8 cellular contexts compared by ENCODE assay signal in genomic region chr2:20642026-20642971, GRCh38. TPM values are rescaled to one million over a fixed set of nuclear protein-coding genes. Genes with fewer than 3 reads are reported as not detected.
DNase-seq lines count a peak whose midpoint lies in the region; ATAC-seq and TF ChIP-seq lines count a peak whose summit lies in the region.

No MANE protein-coding gene starts in this region.

- no peaks in the 10 kb centered on the region for H3K27me3 Mint-ChIP-seq in CD4-positive, alpha-beta memory T cell
- no peaks in the 10 kb centered on the region for H3K27me3 Mint-ChIP-seq in naive B cell
- no peaks in the 10 kb centered on the region for H3K27me3 Mint-ChIP-seq in stimulated activated memory B cell treated with anti-CD40 and anti-IgM and Interleukin-4, amounts not matched to agents 10 μg/mL and 1 μg/mL and 100 μg/mL, for 72 hours

- H3K4me3 Mint-ChIP-seq in CD4-positive, alpha-beta memory T cell, result no peak overlapping the region
- no peak overlapping the region for H3K4me3 Mint-ChIP-seq in naive B cell
- H3K4me3 Mint-ChIP-seq in stimulated activated memory B cell treated with anti-CD40 and anti-IgM and Interleukin-4, amounts not matched to agents 10 μg/mL and 1 μg/mL and 100 μg/mL, for 72 hours, result no peak overlapping the region

- no peak overlapping the region for H3K27ac ChIP-seq in CD4-positive, alpha-beta memory T cell (ENCODE audit: low read depth, low read length)

- no peaks in the 10 kb centered on the region for H3K27me3 ChIP-seq in CD4-positive, alpha-beta memory T cell (ENCODE audit: insufficient read depth, low read length)

- H3K27ac Mint-ChIP-seq in CD4-positive, alpha-beta memory T cell, result no peak overlapping the region
- H3K27ac Mint-ChIP-seq in naive B cell, result peak overlapping the region in 3 of 6 donors; percentile 72 to 79 (median 74)
- no peak overlapping the region for H3K27ac Mint-ChIP-seq in stimulated activated memory B cell treated with anti-CD40 and anti-IgM and Interleukin-4, amounts not matched to agents 10 μg/mL and 1 μg/mL and 100 μg/mL, for 72 hours

- ATAC-seq in HG03342 (IDR thresholded peaks at IDR 0.05; ENCODE audit: unreplicated experiment) (peak; percentile 97), naive B cell (ENCODE audit: low read depth in 2 of 2) (peak; percentile 99)
- peak; percentile 91 for ATAC-seq in stimulated activated memory B cell treated with anti-CD40 and anti-IgM and Interleukin-4, amounts not matched to agents 10 μg/mL and 1 μg/mL and 100 μg/mL, for 72 hours

- DNase-seq in CD4-positive, alpha-beta memory T cell, result peak; percentile 64 to 73 (median 70)
- peak; percentile 89 for DNase-seq in GM19240 (ENCODE audit: insufficient read length, low spot score)
- DNase-seq in NCI-H82 (lab: John Stamatoyannopoulos, UW), result peak; percentile 84
- DNase-seq in activated CD8-positive, alpha-beta memory T cell treated with anti-CD3 and anti-CD28 coated beads, Interleukin-2, amount 50 U/mL, for 24 hours (ENCODE audit: extremely low read depth), result peak; percentile 33
- peak; percentile 73 for DNase-seq in epithelial cell of esophagus (ENCODE audit: low read depth)
- peak; percentile 78 for DNase-seq in naive B cell

- no peaks in the 10 kb centered on the region for H3K4me1 ChIP-seq in CD4-positive, alpha-beta memory T cell (ENCODE audit: insufficient read depth, low read length)

- peaks cover 43 to 60% of the 10 kb centered on the region in 2 donors for H3K36me3 Mint-ChIP-seq in CD4-positive, alpha-beta memory T cell
- peaks cover 0 to 28% of the 10 kb centered on the region in 2 donors for H3K36me3 Mint-ChIP-seq in naive B cell
- H3K36me3 Mint-ChIP-seq in stimulated activated memory B cell treated with anti-CD40 and anti-IgM and Interleukin-4, amounts not matched to agents 10 μg/mL and 1 μg/mL and 100 μg/mL, for 72 hours, result peaks cover 56% of the 10 kb centered on the region

- TF ChIP-seq CTCF in epithelial cell of esophagus (IDR thresholded peaks at IDR 0.05; ENCODE audit: insufficient read depth, low read depth, low read length, missing control alignments), result peak; percentile 89

- no peak overlapping the region for H3K4me3 ChIP-seq in CD4-positive, alpha-beta memory T cell (ENCODE audit: low read length in 2 of 2)
- H3K4me3 ChIP-seq in epithelial cell of esophagus (ENCODE audit: low read length), result no peak overlapping the region

- intact Hi-C loops in CD4-positive, alpha-beta memory T cell (cut with micrococcal nuclease), result loop anchor here (1.0 kb wide), 2 partner anchors 199 to 231 kb away; no protein-coding TSS in a partner anchor

- H3K9me3 ChIP-seq in CD4-positive, alpha-beta memory T cell (ENCODE audit: control insufficient read depth in 1 of 2, low read length in 2 of 2), result no peaks in the 10 kb centered on the region

- peaks cover 5 to 13% (median 7%) of the 10 kb centered on the region in 4 donors for H3K4me1 Mint-ChIP-seq in CD4-positive, alpha-beta memory T cell
- H3K4me1 Mint-ChIP-seq in naive B cell, result peaks cover 8 to 24% (median 17%) of the 10 kb centered on the region in 3 donors
- H3K4me1 Mint-ChIP-seq in stimulated activated memory B cell treated with anti-CD40 and anti-IgM and Interleukin-4, amounts not matched to agents 10 μg/mL and 1 μg/mL and 100 μg/mL, for 72 hours, result peaks cover 17% of the 10 kb centered on the region

- CTCF ChIA-PET in CD4-positive, alpha-beta memory T cell (lab: Charles Lee; ENCODE audit: partially characterized antibody), result interaction anchor here (0.7 to 6.1 kb wide), 29 partner anchors 8 to 687 kb away, joined by 3 to 94 read pairs (median 4); partner anchors contain the start of genes HS1BP3, LDAH and RHOB

- H3K9me3 Mint-ChIP-seq in CD4-positive, alpha-beta memory T cell, result no peaks in the 10 kb centered on the region
- H3K9me3 Mint-ChIP-seq in naive B cell, result no peaks in the 10 kb centered on the region
- H3K9me3 Mint-ChIP-seq in stimulated activated memory B cell treated with anti-CD40 and anti-IgM and Interleukin-4, amounts not matched to agents 10 μg/mL and 1 μg/mL and 100 μg/mL, for 72 hours, result no peaks in the 10 kb centered on the region

- H3K36me3 ChIP-seq in CD4-positive, alpha-beta memory T cell (ENCODE audit: insufficient read depth, low read length), result peaks cover 11% of the 10 kb centered on the region

- POLR2A ChIA-PET in CD4-positive, alpha-beta memory T cell (lab: Charles Lee; ENCODE audit: partially characterized antibody), result interaction anchor here (1.1 to 4.1 kb wide), 3 partner anchors 9 to 231 kb away, joined by 3 to 20 read pairs (median 13); partner anchors contain the start of genes HS1BP3 and RHOB

RNA-seq across cellular contexts. Expression of gene HS1BP3, which starts 8.6 kb away (rescaled TPM):
- 10 to 100 TPM; 20.1 TPM for total RNA-seq in CD4-positive, alpha-beta memory T cell
- 10 to 100 TPM; 16.7 to 17.5 TPM for polyA plus RNA-seq in CD4-positive, alpha-beta memory T cell
- 10 to 100 TPM; 10.8 to 23.3 (median 16.0) TPM for polyA plus RNA-seq in naive B cell (ENCODE audit: low read depth in 6 of 6)

RNA-seq across cellular contexts. Expression of gene GDF7, which starts 24.6 kb away (rescaled TPM):
- total RNA-seq in CD4-positive, alpha-beta memory T cell, result under 1 TPM; 0.19 to 0.26 TPM
- polyA plus RNA-seq in CD4-positive, alpha-beta memory T cell, result under 1 TPM; 0.04 to 0.22 TPM
- polyA plus RNA-seq in naive B cell (ENCODE audit: low read depth in 6 of 6), result under 1 TPM in 5 of 6 donors, not detected in 1; 0.17 to 0.77 (median 0.34) TPM

Comparison
In these comparisons a context has a peak if more than half of its experiments do, and no peak if none do; other contexts are left out.
1. DNase-seq: peak in every context shown above with its lines; median percentile 89 in GM19240; 84 in NCI-H82; 78 in naive B cell; 73 in epithelial cell of esophagus; 70 in CD4-positive, alpha-beta memory T cell; 33 in activated CD8-positive, alpha-beta memory T cell treated with anti-CD3 and anti-CD28 coated beads, Interleukin-2, amount 50 U/mL, for 24 hours.